8 cellular contexts compared by ENCODE assay signal in the genomic region with DNA sequence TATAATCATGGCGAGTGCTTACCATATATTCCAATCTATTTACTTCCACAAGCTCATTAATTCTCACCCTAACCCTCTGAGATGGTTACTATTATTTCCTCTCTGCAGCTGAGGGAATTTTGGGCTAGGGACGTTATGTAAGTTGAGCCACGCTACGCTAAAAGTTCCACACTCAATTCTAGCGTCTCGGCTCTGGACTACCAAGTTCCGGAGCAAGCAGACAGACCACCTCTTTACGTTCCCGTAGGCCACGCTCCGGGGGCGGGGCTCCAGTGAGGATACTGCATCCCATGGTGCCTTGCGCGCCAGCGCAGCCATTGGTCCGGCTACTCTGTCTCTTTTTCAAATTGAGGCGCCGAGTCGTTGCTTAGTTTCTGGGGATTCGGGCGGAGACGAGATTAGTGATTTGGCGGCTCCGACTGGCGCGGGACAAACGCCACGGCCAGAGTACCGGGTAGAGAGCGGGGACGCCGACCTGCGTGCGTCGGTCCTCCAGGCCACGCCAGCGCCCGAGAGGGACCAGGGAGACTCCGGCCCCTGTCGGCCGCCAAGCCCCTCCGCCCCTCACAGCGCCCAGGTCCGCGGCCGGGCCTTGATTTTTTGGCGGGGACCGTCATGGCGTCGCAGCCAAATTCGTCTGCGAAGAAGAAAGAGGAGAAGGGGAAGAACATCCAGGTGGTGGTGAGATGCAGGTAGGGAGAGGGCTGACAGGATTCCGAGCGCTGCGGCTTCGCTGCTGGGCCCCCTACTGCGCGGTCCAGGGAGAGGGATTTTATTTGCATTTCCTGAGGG. TPM values are rescaled to one million over a fixed set of nuclear protein-coding genes. Genes with fewer than 3 reads are reported as not detected.
DNase-seq lines count a peak whose midpoint lies in the region; ATAC-seq and TF ChIP-seq lines count a peak whose summit lies in the region.

A gene (plus strand): TSS at position 370 of the 792 bp plus-strand sequence. CDS start 246 bp downstream, at position 616.

- TF ChIP-seq POLR2A in erythroblast (IDR thresholded peaks at IDR 0.05; ENCODE audit: low read length), result peak; percentile 99

- BruUV-seq in PC-9 (replicated peaks; lab: Mats Ljungman, UMichigan), result no TSS peak

- H3K27ac ChIP-seq in PC-9 (peak within 1 kb of the TSS; percentile 97), mucosa of rectum (ENCODE audit: low read depth in 2 of 2, low read length in 2 of 2) (peak within 1 kb of the TSS; percentile 89 to 95)

- peak within 1 kb of the TSS; percentile 84 for H3K4me3 ChIP-seq in Jurkat, Clone E6-1 (ENCODE audit: low read length)
- peak within 1 kb of the TSS; percentile 93 for H3K4me3 ChIP-seq in PC-9
- peak within 1 kb of the TSS; percentile 79 to 95 for H3K4me3 ChIP-seq in mucosa of rectum (ENCODE audit: low read length in 2 of 2)

- H3K79me2 ChIP-seq in PC-9 (ENCODE audit: low read depth), result peaks cover 50% of the 10 kb centered on the region

- no peaks in the 10 kb centered on the region for H3K9me2 ChIP-seq in PC-9 (ENCODE audit: insufficient read depth)

- H3K27me3 ChIP-seq in PC-9 (ENCODE audit: insufficient read depth, low read depth) (no peaks in the 10 kb centered on the region), mucosa of rectum (ENCODE audit: control insufficient read depth in 2 of 2, insufficient read depth in 2 of 2, low read length in 2 of 2) (no peaks in the 10 kb centered on the region)

- no peak for TF ChIP-seq CTCF in PC-9 (conservative IDR thresholded peaks at IDR 0.05)

- H3K36me3 ChIP-seq in PC-9 (ENCODE audit: low read depth) (no peaks in the 10 kb centered on the region), mucosa of rectum (ENCODE audit: control insufficient read depth in 2 of 2, insufficient read depth in 2 of 2, low read length in 2 of 2) (no peaks in the 10 kb centered on the region)

- intact Hi-C loops in PC-9 (cut with micrococcal nuclease; ENCODE audit: unreplicated experiment), result no loop called here

- H3K9me3 ChIP-seq in PC-9 (ENCODE audit: insufficient read depth, low read depth) (no peaks in the 10 kb centered on the region), mucosa of rectum (ENCODE audit: control insufficient read depth in 2 of 2, low read length in 2 of 2) (no peaks in the 10 kb centered on the region)

- H3K9ac ChIP-seq in mucosa of rectum (ENCODE audit: low read depth in 1 of 2, low read length in 2 of 2), result peak within 1 kb of the TSS; percentile 68 to 82

- peaks cover 31% of the 10 kb centered on the region for H3F3A ChIP-seq in PC-9 (ENCODE audit: insufficient read depth, low read depth)

- peak within 1 kb of the TSS; percentile 98 for H3K4me2 ChIP-seq in PC-9

- DNase-seq in DMS114 treated with DMSO at 0.1 percent for 48 hours (lab: John Stamatoyannopoulos, UW; ENCODE audit: unreplicated experiment), result peak; percentile 97
- DNase-seq in Jurkat, Clone E6-1 (ENCODE audit: low read depth, low spot score), result peak; percentile 97
- DNase-seq in PC-9, result peak; percentile 85 to 92
- peak; percentile 96 for DNase-seq in activated T-cell treated with anti-CD3 and anti-CD28 coated beads, Interleukin-2, amount 50 U/mL, for 1 hour
- DNase-seq in erythroblast (lab: John Stamatoyannopoulos, UW), result peak; percentile 97 to 98
- DNase-seq in stimulated activated CD8-positive, alpha-beta memory T cell treated with anti-CD3 and anti-CD28 coated beads, Interleukin-4, amount 100 ng/mL, for 48 hours, result peak; percentile 98

- H3K4me1 ChIP-seq in PC-9 (replicated peaks; ENCODE audit: insufficient read depth), result peaks cover 34% of the 10 kb centered on the region
- H3K4me1 ChIP-seq in mucosa of rectum (ENCODE audit: control insufficient read depth in 2 of 2, insufficient read depth in 2 of 2, low read length in 2 of 2), result peaks cover 5 to 12% of the 10 kb centered on the region in 2 donors

- ATAC-seq in GM21576 (IDR thresholded peaks at IDR 0.05; ENCODE audit: unreplicated experiment), result peak; percentile 66

- CTCF ChIA-PET in PC-9 (lab: Charles Lee), result no interaction called here

- POLR2A ChIA-PET in PC-9 (lab: Charles Lee; ENCODE audit: unreplicated experiment), result no interaction called here

- peak within 1 kb of the TSS; percentile 94 for H2AFZ ChIP-seq in PC-9

- H4K20me1 ChIP-seq in PC-9 (ENCODE audit: insufficient read depth), result no peaks in the 10 kb centered on the region

RNA-seq across cellular contexts. Expression of the gene that starts here (rescaled TPM):
- polyA plus RNA-seq in Jurkat, Clone E6-1 (2012; ENCODE audit: insufficient read depth, insufficient read length), result 46.7 TPM
- 21.7 and 35.7 TPM in 2 replicates for total RNA-seq in PC-9 (2021)

Comparison
In these comparisons a context has a peak if more than half of its experiments do, and no peak if none do; other contexts are left out.
1. Peak in every context shown above with its lines: DNase-seq, ATAC-seq, H3K4me3 ChIP-seq and H3K27ac ChIP-seq.